Comparison of ENCODE assay signal across 1 cellular context in genomic region chr17:63446981-63447687, GRCh38.
TF ChIP-seq lines count a peak whose summit lies in the region.

No MANE protein-coding gene starts in this region.

TF ChIP-seq in K562, 482 proteins besides CTCF, POLR2A, EP300 and RAD21 (continued from another document and continues in another):
- TF ChIP-seq ZBTB40 (IDR thresholded peaks at IDR 0.05) (0 out of 2 replicates have a peak, but pooled peaks have one; percentile 32), ZBTB40 (CRISPR knock-in tag; IDR thresholded peaks at IDR 0.05) (no peak), RBM17 (IDR thresholded peaks at IDR 0.05; ENCODE audit: borderline replicate concordance, low read depth, low read length) (no peak), MAFG (tag; conservative IDR thresholded peaks at IDR 0.05) (no peak), PURB (CRISPR knock-in tag; IDR thresholded peaks at IDR 0.05; ENCODE audit: low read depth) (no peak), POLR2AphosphoS2 (IDR thresholded peaks at IDR 0.05; ENCODE audit: low read length) (no peak), ZNF124 (CRISPR knock-in tag; IDR thresholded peaks at IDR 0.05) (no peak), BCLAF1 (IDR thresholded peaks at IDR 0.05; ENCODE audit: borderline replicate concordance in 1 of 2, control insufficient read depth in 1 of 2, low read depth in 2 of 2, low read length in 1 of 2) (no peak), ZBTB1 (CRISPR knock-in tag; IDR thresholded peaks at IDR 0.05; ENCODE audit: borderline replicate concordance, low read depth) (no peak), TCF7L2 (IDR thresholded peaks at IDR 0.05; ENCODE audit: low read depth, low read length) (no peak), SMAD4 (CRISPR knock-in tag; conservative IDR thresholded peaks at IDR 0.05) (peak; percentile 75; the same call in 1 of the 2 replicates), ZNF41 (CRISPR knock-in tag; conservative IDR thresholded peaks at IDR 0.05) (no peak), MNT (conservative IDR thresholded peaks at IDR 0.05) (no peak; a peak in 2 of 4 replicates), HMG20B (CRISPR knock-in tag; IDR thresholded peaks at IDR 0.05) (no peak), SAP30 (IDR thresholded peaks at IDR 0.05; ENCODE audit: borderline replicate concordance, insufficient read depth, low read depth, low read length, poor library complexity, severe bottlenecking) (no peak), ZNF778 (CRISPR knock-in tag; IDR thresholded peaks at IDR 0.05) (no peak), ZFP1 (CRISPR knock-in tag; IDR thresholded peaks at IDR 0.05) (0 out of 2 replicates have a peak, but pooled peaks have one; percentile 20), SAFB (IDR thresholded peaks at IDR 0.05; ENCODE audit: borderline replicate concordance, low read depth, low read length) (no peak), FOXJ3 (CRISPR knock-in tag; IDR thresholded peaks at IDR 0.05) (no peak), SRSF9 (IDR thresholded peaks at IDR 0.05; ENCODE audit: borderline replicate concordance, low read depth, low read length) (no peak), ZNF224 (CRISPR knock-in tag; IDR thresholded peaks at IDR 0.05) (peak; percentile 54; the same call in 1 of the 2 replicates), RBM25 (IDR thresholded peaks at IDR 0.05; ENCODE audit: low read depth, low read length, severe bottlenecking) (no peak), HDAC2 (IDR thresholded peaks at IDR 0.05) (no peak), ZNF3 (CRISPR knock-in tag; IDR thresholded peaks at IDR 0.05) (no peak), CCAR2 (IDR thresholded peaks at IDR 0.05; ENCODE audit: low read depth, low read length) (no peak), LEF1 (IDR thresholded peaks at IDR 0.05) (0 out of 2 replicates have a peak, but pooled peaks have one; percentile 30), BRD4 (IDR thresholded peaks at IDR 0.05) (peak; percentile 20; the same call in 1 of the 2 replicates)
- TF ChIP-seq, protein P1, sequence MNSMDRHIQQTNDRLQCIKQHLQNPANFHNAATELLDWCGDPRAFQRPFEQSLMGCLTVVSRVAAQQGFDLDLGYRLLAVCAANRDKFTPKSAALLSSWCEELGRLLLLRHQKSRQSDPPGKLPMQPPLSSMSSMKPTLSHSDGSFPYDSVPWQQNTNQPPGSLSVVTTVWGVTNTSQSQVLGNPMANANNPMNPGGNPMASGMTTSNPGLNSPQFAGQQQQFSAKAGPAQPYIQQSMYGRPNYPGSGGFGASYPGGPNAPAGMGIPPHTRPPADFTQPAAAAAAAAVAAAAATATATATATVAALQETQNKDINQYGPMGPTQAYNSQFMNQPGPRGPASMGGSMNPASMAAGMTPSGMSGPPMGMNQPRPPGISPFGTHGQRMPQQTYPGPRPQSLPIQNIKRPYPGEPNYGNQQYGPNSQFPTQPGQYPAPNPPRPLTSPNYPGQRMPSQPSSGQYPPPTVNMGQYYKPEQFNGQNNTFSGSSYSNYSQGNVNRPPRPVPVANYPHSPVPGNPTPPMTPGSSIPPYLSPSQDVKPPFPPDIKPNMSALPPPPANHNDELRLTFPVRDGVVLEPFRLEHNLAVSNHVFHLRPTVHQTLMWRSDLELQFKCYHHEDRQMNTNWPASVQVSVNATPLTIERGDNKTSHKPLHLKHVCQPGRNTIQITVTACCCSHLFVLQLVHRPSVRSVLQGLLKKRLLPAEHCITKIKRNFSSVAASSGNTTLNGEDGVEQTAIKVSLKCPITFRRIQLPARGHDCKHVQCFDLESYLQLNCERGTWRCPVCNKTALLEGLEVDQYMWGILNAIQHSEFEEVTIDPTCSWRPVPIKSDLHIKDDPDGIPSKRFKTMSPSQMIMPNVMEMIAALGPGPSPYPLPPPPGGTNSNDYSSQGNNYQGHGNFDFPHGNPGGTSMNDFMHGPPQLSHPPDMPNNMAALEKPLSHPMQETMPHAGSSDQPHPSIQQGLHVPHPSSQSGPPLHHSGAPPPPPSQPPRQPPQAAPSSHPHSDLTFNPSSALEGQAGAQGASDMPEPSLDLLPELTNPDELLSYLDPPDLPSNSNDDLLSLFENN (IDR thresholded peaks at IDR 0.05; ENCODE audit: low read depth in 2 of 2, low read length in 2 of 2): no peak
- TF ChIP-seq, protein P2, sequence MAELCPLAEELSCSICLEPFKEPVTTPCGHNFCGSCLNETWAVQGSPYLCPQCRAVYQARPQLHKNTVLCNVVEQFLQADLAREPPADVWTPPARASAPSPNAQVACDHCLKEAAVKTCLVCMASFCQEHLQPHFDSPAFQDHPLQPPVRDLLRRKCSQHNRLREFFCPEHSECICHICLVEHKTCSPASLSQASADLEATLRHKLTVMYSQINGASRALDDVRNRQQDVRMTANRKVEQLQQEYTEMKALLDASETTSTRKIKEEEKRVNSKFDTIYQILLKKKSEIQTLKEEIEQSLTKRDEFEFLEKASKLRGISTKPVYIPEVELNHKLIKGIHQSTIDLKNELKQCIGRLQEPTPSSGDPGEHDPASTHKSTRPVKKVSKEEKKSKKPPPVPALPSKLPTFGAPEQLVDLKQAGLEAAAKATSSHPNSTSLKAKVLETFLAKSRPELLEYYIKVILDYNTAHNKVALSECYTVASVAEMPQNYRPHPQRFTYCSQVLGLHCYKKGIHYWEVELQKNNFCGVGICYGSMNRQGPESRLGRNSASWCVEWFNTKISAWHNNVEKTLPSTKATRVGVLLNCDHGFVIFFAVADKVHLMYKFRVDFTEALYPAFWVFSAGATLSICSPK (IDR thresholded peaks at IDR 0.05; ENCODE audit: borderline replicate concordance): no peak
- TF ChIP-seq, protein P3, sequence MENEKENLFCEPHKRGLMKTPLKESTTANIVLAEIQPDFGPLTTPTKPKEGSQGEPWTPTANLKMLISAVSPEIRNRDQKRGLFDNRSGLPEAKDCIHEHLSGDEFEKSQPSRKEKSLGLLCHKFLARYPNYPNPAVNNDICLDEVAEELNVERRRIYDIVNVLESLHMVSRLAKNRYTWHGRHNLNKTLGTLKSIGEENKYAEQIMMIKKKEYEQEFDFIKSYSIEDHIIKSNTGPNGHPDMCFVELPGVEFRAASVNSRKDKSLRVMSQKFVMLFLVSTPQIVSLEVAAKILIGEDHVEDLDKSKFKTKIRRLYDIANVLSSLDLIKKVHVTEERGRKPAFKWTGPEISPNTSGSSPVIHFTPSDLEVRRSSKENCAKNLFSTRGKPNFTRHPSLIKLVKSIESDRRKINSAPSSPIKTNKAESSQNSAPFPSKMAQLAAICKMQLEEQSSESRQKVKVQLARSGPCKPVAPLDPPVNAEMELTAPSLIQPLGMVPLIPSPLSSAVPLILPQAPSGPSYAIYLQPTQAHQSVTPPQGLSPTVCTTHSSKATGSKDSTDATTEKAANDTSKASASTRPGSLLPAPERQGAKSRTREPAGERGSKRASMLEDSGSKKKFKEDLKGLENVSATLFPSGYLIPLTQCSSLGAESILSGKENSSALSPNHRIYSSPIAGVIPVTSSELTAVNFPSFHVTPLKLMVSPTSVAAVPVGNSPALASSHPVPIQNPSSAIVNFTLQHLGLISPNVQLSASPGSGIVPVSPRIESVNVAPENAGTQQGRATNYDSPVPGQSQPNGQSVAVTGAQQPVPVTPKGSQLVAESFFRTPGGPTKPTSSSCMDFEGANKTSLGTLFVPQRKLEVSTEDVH (IDR thresholded peaks at IDR 0.05; ENCODE audit: low read depth, partially characterized antibody): no peak
- TF ChIP-seq, protein P4, sequence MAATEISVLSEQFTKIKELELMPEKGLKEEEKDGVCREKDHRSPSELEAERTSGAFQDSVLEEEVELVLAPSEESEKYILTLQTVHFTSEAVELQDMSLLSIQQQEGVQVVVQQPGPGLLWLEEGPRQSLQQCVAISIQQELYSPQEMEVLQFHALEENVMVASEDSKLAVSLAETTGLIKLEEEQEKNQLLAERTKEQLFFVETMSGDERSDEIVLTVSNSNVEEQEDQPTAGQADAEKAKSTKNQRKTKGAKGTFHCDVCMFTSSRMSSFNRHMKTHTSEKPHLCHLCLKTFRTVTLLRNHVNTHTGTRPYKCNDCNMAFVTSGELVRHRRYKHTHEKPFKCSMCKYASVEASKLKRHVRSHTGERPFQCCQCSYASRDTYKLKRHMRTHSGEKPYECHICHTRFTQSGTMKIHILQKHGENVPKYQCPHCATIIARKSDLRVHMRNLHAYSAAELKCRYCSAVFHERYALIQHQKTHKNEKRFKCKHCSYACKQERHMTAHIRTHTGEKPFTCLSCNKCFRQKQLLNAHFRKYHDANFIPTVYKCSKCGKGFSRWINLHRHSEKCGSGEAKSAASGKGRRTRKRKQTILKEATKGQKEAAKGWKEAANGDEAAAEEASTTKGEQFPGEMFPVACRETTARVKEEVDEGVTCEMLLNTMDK (IDR thresholded peaks at IDR 0.05; ENCODE audit: borderline replicate concordance, insufficient read depth, low read depth, low read length, poor library complexity, severe bottlenecking): no peak
